ENCODE assay signal across 8 cellular contexts in genomic region chr19:531753-532571, GRCh38. TPM values are rescaled to one million over a fixed set of nuclear protein-coding genes. Genes with fewer than 3 reads are reported as not detected.
A peak's percentile ranks its signal among the peaks of the same experiment; 100 is the strongest.
DNase-seq lines count a peak whose midpoint lies in the region; ATAC-seq, FAIRE-seq and TF ChIP-seq lines count a peak whose summit lies in the region.

CDC34 (plus strand) TSS chr19:531760; CDS start chr19:531932, 172 bp downstream.

- no peak for TF ChIP-seq CTCF in right lobe of liver (IDR thresholded peaks at IDR 0.05)

- peak within 1 kb of the TSS; percentile 94 for H3K9ac ChIP-seq in ES-I3 (ENCODE audit: low read depth, low read length)

- H3K27ac ChIP-seq in caudate nucleus (ENCODE audit: low read depth, low read length), result peak within 1 kb of the TSS; percentile 90
- peak within 1 kb of the TSS; percentile 83 to 95 (median 88) for H3K27ac ChIP-seq in right lobe of liver
- H3K27ac ChIP-seq in temporal lobe (ENCODE audit: low read depth, low read length), result peak within 1 kb of the TSS; percentile 94

- H3K36me3 ChIP-seq in ES-I3 (ENCODE audit: insufficient read depth, low read length) (peaks cover 5% of the 10 kb centered on the region; the same call in 1 of the 2 replicates), right lobe of liver (peaks cover 2 to 13% (median 7%) of the 10 kb centered on the region in 4 donors)

- H3K27me3 ChIP-seq in right lobe of liver, result no peaks in the 10 kb centered on the region

- FAIRE-seq in HTR-8/SVneo (lab: Jason Lieb, UNC), result no peak

- H3K4me1 ChIP-seq in ES-I3 (ENCODE audit: insufficient read depth, low read length), result no peaks in the 10 kb centered on the region
- peaks cover 0 to 23% (median 11%) of the 10 kb centered on the region in 4 donors for H3K4me1 ChIP-seq in right lobe of liver

- WGBS in right lobe of liver (ENCODE audit: insufficient coverage, low coverage, low lambda C conversion rate, missing lambda C conversion rate), result 0% methylated on average over 9 of the region's 84 CpGs

- no peak for DNase-seq in M059J (ENCODE audit: low read depth)
- peak in 4 of 61 donors; percentile 25 to 64 (median 44) for DNase-seq in caudate nucleus (lab: John Stamatoyannopoulos, UW)
- peak in 1 of 3 donors; percentile 43 for DNase-seq in right lobe of liver
- DNase-seq in T1000 (lab: John Stamatoyannopoulos, UW), result no peak
- no peak for DNase-seq in HTR-8/SVneo (ENCODE audit: insufficient read length, low spot score)

- H3K9me3 ChIP-seq in ES-I3 (ENCODE audit: control insufficient read depth, insufficient read depth, low read length), result no peaks in the 10 kb centered on the region; the same call in 1 of the 2 replicates
- H3K9me3 ChIP-seq in right lobe of liver, result no peaks in the 10 kb centered on the region

- ATAC-seq in GM21390 (IDR thresholded peaks at IDR 0.05; ENCODE audit: unreplicated experiment) (peak; percentile 3), right lobe of liver (peak in 1 of 4 donors; percentile 0)

- H3K4me3 ChIP-seq in right lobe of liver, result peak within 1 kb of the TSS; percentile 87 to 95 (median 94)

- TF ChIP-seq POLR2A in right lobe of liver (IDR thresholded peaks at IDR 0.05), result peak; percentile 91

- intact Hi-C loops in right lobe of liver (cut with DNase I), result no loop called here

RNA-seq across cellular contexts. Expression of gene CDC34, which starts in this region (rescaled TPM):
- total RNA-seq in M059J (2014; rRNA removed; shearing (Covaris generic)), result 50.6 and 57.4 TPM in 2 replicates
- total RNA-seq in right lobe of liver (10 to 100 TPM; 44.8 to 81.8 (median 49.5) TPM), temporal lobe (36.4 TPM)
